ENCODE assay signal across 8 cellular contexts in genomic region chr4:146095091-146095690, GRCh38.
DNase-seq lines count a peak whose midpoint lies in the region; TF ChIP-seq lines count a peak whose summit lies in the region.

No MANE protein-coding gene starts in this region.

- no peak for TF ChIP-seq EP300 in suprapubic skin (IDR thresholded peaks at IDR 0.05)

- DNase-seq in NCI-H526 (lab: John Stamatoyannopoulos, UW), result peak; percentile 8 to 76
- no peak for DNase-seq in NCI-H526 treated with DMSO at 0.1 percent for 48 hours (lab: John Stamatoyannopoulos, UW)
- DNase-seq in HEK293T (ENCODE audit: extremely low spot score), result peak; percentile 31
- DNase-seq in RPMI8226, result peak; percentile 48
- DNase-seq in esophagus squamous epithelium (lab: John Stamatoyannopoulos, UW), result no peak
- DNase-seq in trophoblast cell, result peak; percentile 41 to 89
- DNase-seq in suprapubic skin (ENCODE audit: low spot score in 2 of 2), result no peak
- no peak for DNase-seq in activated CD4-positive, CD25-positive, alpha-beta regulatory T cell (lab: John Stamatoyannopoulos, UW)

- no peak overlapping the region for H3K14ac ChIP-seq in trophoblast cell (ENCODE audit: low read length)

- no peaks in the 10 kb centered on the region for H3K79me2 ChIP-seq in trophoblast cell (ENCODE audit: control insufficient read depth, insufficient read depth, low read length, poor library complexity)

- H3K18ac ChIP-seq in trophoblast cell (ENCODE audit: low read length), result no peak overlapping the region

- no peak overlapping the region for H3K27ac ChIP-seq in esophagus squamous epithelium
- no peak overlapping the region for H3K27ac ChIP-seq in trophoblast cell (ENCODE audit: low read depth, low read length)
- H3K27ac ChIP-seq in suprapubic skin, result no peak overlapping the region

- H2AK5ac ChIP-seq in trophoblast cell (ENCODE audit: low read length), result no peak overlapping the region

- H4K91ac ChIP-seq in trophoblast cell (ENCODE audit: low read depth, low read length), result no peak overlapping the region

- H3K27me3 ChIP-seq in esophagus squamous epithelium, result no peaks in the 10 kb centered on the region
- no peaks in the 10 kb centered on the region for H3K27me3 ChIP-seq in trophoblast cell (ENCODE audit: insufficient read depth, low read length)
- no peaks in the 10 kb centered on the region for H3K27me3 ChIP-seq in suprapubic skin

- intact Hi-C loops in esophagus squamous epithelium (cut with DNase I), result loop anchor here (10.0 kb wide), 1 partner anchor 820 kb away; no protein-coding TSS in a partner anchor

- CTCF ChIA-PET in HEK293T (lab: Yijun Ruan, JAX), result interaction anchor here (0.5 to 2.4 kb wide), 13 partner anchors 9 to 207 kb away, joined by 3 to 7 read pairs (median 4); no protein-coding TSS in a partner anchor

- H3K36me3 ChIP-seq in esophagus squamous epithelium (no peaks in the 10 kb centered on the region), trophoblast cell (ENCODE audit: control insufficient read depth in 1 of 2, insufficient read depth in 2 of 2, low read length in 2 of 2) (no peaks in the 10 kb centered on the region), suprapubic skin (no peaks in the 10 kb centered on the region)

- H3K4me1 ChIP-seq in esophagus squamous epithelium (no peaks in the 10 kb centered on the region), trophoblast cell (ENCODE audit: control insufficient read depth in 1 of 2, insufficient read depth in 2 of 2, low read length in 2 of 2) (peaks cover 0 to 3% of the 10 kb centered on the region in 2 experiments), suprapubic skin (no peaks in the 10 kb centered on the region)

- H3K4me2 ChIP-seq in trophoblast cell (ENCODE audit: low read length), result no peak overlapping the region

- H2BK5ac ChIP-seq in trophoblast cell (ENCODE audit: low read depth, low read length, poor library complexity), result no peak overlapping the region

- H3K4ac ChIP-seq in trophoblast cell (ENCODE audit: low read depth, low read length), result no peak overlapping the region

- POLR2A ChIA-PET in HEK293T (lab: Yijun Ruan, JAX), result no interaction called here

- WGBS in esophagus squamous epithelium, 2 donors, result 55 to 60% methylated on average over 4 of the region's 4 CpGs
- WGBS in trophoblast cell (ENCODE audit: extremely low coverage, insufficient coverage, insufficient read length), result no CpG with 5 or more reads among the region's 4 CpGs
- 60% methylated on average over 4 of the region's 4 CpGs for WGBS in suprapubic skin

- no peak for TF ChIP-seq POLR2A in esophagus squamous epithelium (IDR thresholded peaks at IDR 0.05)
- no peak for TF ChIP-seq POLR2A in suprapubic skin (IDR thresholded peaks at IDR 0.05)

- H3K4me3 ChIP-seq in esophagus squamous epithelium (no peak overlapping the region), trophoblast cell (ENCODE audit: low read depth, low read length) (no peak overlapping the region), suprapubic skin (no peak overlapping the region)

- TF ChIP-seq CTCF in esophagus squamous epithelium (IDR thresholded peaks at IDR 0.05) (peak; percentile 30 to 77 (median 60)), suprapubic skin (IDR thresholded peaks at IDR 0.05) (peak in 1 of 2 donors; percentile 40)

- no peak overlapping the region for H4K12ac ChIP-seq in trophoblast cell (ENCODE audit: low read depth, low read length)

- H3K9ac ChIP-seq in trophoblast cell (ENCODE audit: low read length), result no peak overlapping the region

- H3K79me1 ChIP-seq in trophoblast cell (ENCODE audit: low read length), result no peaks in the 10 kb centered on the region

- no peak overlapping the region for H4K8ac ChIP-seq in trophoblast cell (ENCODE audit: low read depth, low read length)

- no peak overlapping the region for H2BK120ac ChIP-seq in trophoblast cell (ENCODE audit: insufficient read depth, low read length, poor library complexity)

- H3K23ac ChIP-seq in trophoblast cell (ENCODE audit: low read length), result no peak overlapping the region

- no peaks in the 10 kb centered on the region for H3K9me3 ChIP-seq in esophagus squamous epithelium
- no peaks in the 10 kb centered on the region for H3K9me3 ChIP-seq in trophoblast cell (ENCODE audit: insufficient read depth, low read depth, low read length)
- H3K9me3 ChIP-seq in suprapubic skin, result no peaks in the 10 kb centered on the region

- no peak overlapping the region for H2AFZ ChIP-seq in trophoblast cell (ENCODE audit: insufficient read depth, low read length, poor library complexity)

- H2BK12ac ChIP-seq in trophoblast cell (ENCODE audit: low read length), result no peak overlapping the region

TF ChIP-seq in HEK293T, 16 proteins besides CTCF, POLR2A, EP300 and RAD21:
- TF ChIP-seq L3MBTL2 (conservative IDR thresholded peaks at IDR 0.05), result no peak
- TF ChIP-seq CTBP1 (IDR thresholded peaks at IDR 0.05; ENCODE audit: borderline replicate concordance), result no peak
- TF ChIP-seq PKNOX1 (IDR thresholded peaks at IDR 0.05), result no peak
- TF ChIP-seq FOXK2 (IDR thresholded peaks at IDR 0.05), result no peak
- no peak for TF ChIP-seq SUZ12 (IDR thresholded peaks at IDR 0.05)
- no peak for TF ChIP-seq FOXM1 (IDR thresholded peaks at IDR 0.05; ENCODE audit: borderline replicate concordance)
- TF ChIP-seq NFRKB (IDR thresholded peaks at IDR 0.05), result no peak
- TF ChIP-seq SP1 (IDR thresholded peaks at IDR 0.05), result no peak
- no peak for TF ChIP-seq ARNT (IDR thresholded peaks at IDR 0.05)
- TF ChIP-seq BHLHE40 (IDR thresholded peaks at IDR 0.05; ENCODE audit: borderline replicate concordance), result no peak
- TF ChIP-seq TARDBP (IDR thresholded peaks at IDR 0.05), result no peak
- no peak for TF ChIP-seq HDGF (IDR thresholded peaks at IDR 0.05; ENCODE audit: borderline replicate concordance)
- TF ChIP-seq FOXA1 (IDR thresholded peaks at IDR 0.05), result no peak
- TF ChIP-seq ELF4 (IDR thresholded peaks at IDR 0.05), result no peak
- no peak for TF ChIP-seq LEF1 (IDR thresholded peaks at IDR 0.05; ENCODE audit: borderline replicate concordance)
- no peak for TF ChIP-seq ZNF384 (IDR thresholded peaks at IDR 0.05)

Comparison
In these comparisons a context has a peak if more than half of its experiments do, and no peak if none do; other contexts are left out.
1. DNase-seq: peak in NCI-H526 (2 of 2), HEK293T (single experiment), RPMI8226 (single experiment) and trophoblast cell (2 of 2); none in NCI-H526 treated with DMSO at 0.1 percent for 48 hours (single experiment), esophagus squamous epithelium (single experiment), suprapubic skin (0 of 2) and activated CD4-positive, CD25-positive, alpha-beta regulatory T cell (0 of 4).